Comparison of ENCODE assay signal across 14 cellular contexts in the genomic region with DNA sequence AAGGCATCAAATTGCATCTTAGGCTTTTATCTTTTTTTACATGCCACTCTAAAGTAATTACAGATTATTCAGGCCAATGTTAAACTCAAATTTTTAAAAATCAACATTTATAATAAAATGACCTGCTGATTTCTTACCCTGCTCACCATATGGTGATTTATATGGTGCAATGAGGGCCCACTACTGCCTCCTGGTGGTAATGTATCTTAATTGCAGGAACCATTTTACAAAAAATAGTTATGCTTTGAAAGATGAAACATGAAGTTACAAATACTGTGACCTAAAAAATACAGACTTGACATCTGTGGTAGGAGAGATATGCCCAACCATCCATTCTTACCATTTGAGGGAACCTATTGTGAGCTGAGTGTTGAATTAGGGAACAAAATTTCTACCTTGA.
A peak's percentile ranks its signal among the peaks of the same experiment; 100 is the strongest.
DNase-seq lines count a peak whose midpoint lies in the region; ATAC-seq and TF ChIP-seq lines count a peak whose summit lies in the region.
"Had no signal": no experiment of that assay in that cellular context is flagged by ENCODE, and none has a peak within 500 bp of the region (broad histone marks: within the 10 kb centered on the region; RNA-seq: fewer than 3 reads in every experiment).

No MANE protein-coding gene starts in this region.

- TF ChIP-seq CTCF in cardiac muscle cell (IDR thresholded peaks at IDR 0.05; ENCODE audit: low read depth, low read length) (peak; percentile 38), OCI-LY1 (IDR thresholded peaks at IDR 0.05; ENCODE audit: low read length) (peak; percentile 48), type B pancreatic cell (conservative IDR thresholded peaks at IDR 0.05) (peak; percentile 69)

- no peaks in the 10 kb centered on the region for H3K27me3 Mint-ChIP-seq in type B pancreatic cell
- no peaks in the 10 kb centered on the region for H3K27me3 Mint-ChIP-seq in activated naive CD4-positive, alpha-beta T cell treated with anti-CD3 and anti-CD28 coated beads, Interleukin-2, amount 10 ng/mL, durations not matched to agents 7 days and 5 days
- H3K27me3 Mint-ChIP-seq: activated T-cell treated with anti-CD3 and anti-CD28 coated beads, Interleukin-2, amount 50 U/mL, for 24 hours; T-cell had no signal

- no peaks in the 10 kb centered on the region for H3F3A ChIP-seq in OCI-LY1 (ENCODE audit: insufficient read depth, low read length)

- no peak overlapping the region for H3K4me2 ChIP-seq in OCI-LY1 (ENCODE audit: low read length)

- CTCF ChIA-PET in activated naive CD4-positive, alpha-beta T cell treated with anti-CD3 and anti-CD28 coated beads, Interleukin-2, amount 10 ng/mL, durations not matched to agents 7 days and 5 days (lab: Charles Lee), result no interaction called here

- intact Hi-C loops in left ventricle myocardium superior (cut with micrococcal nuclease), result no loop called here

- ATAC-seq in left ventricle myocardium superior, result no peak
- ATAC-seq: T-cell had no signal

- H3K4me1 Mint-ChIP-seq in type B pancreatic cell (ENCODE audit: unreplicated experiment), result peaks cover 21% of the 10 kb centered on the region
- no peaks in the 10 kb centered on the region for H3K4me1 Mint-ChIP-seq in activated naive CD4-positive, alpha-beta T cell treated with anti-CD3 and anti-CD28 coated beads, Interleukin-2, amount 10 ng/mL, durations not matched to agents 7 days and 5 days
- H3K4me1 Mint-ChIP-seq: T-cell had no signal

- H3K27ac ChIP-seq in cardiac muscle cell, result no peak overlapping the region
- no peak overlapping the region for H3K27ac ChIP-seq in OCI-LY1 (ENCODE audit: low read depth, low read length, poor library complexity, severe bottlenecking)
- H3K27ac ChIP-seq: adrenal gland, upper lobe of left lung had no signal

- H3K27me3 ChIP-seq in cardiac muscle cell, result no peaks in the 10 kb centered on the region
- no peaks in the 10 kb centered on the region for H3K27me3 ChIP-seq in OCI-LY1 (ENCODE audit: insufficient read depth, low read length)
- H3K27me3 ChIP-seq: adrenal gland, upper lobe of left lung had no signal

- H3K27ac Mint-ChIP-seq in type B pancreatic cell, result no peak overlapping the region
- H3K27ac Mint-ChIP-seq in activated naive CD4-positive, alpha-beta T cell treated with anti-CD3 and anti-CD28 coated beads, Interleukin-2, amount 10 ng/mL, durations not matched to agents 7 days and 5 days, result no peak overlapping the region
- H3K27ac Mint-ChIP-seq: activated T-cell treated with anti-CD3 and anti-CD28 coated beads, Interleukin-2, amount 50 U/mL, for 24 hours; T-cell had no signal

- peaks cover 20% of the 10 kb centered on the region for H3K9me3 Mint-ChIP-seq in type B pancreatic cell
- peaks cover 19% of the 10 kb centered on the region for H3K9me3 Mint-ChIP-seq in activated naive CD4-positive, alpha-beta T cell treated with anti-CD3 and anti-CD28 coated beads, Interleukin-2, amount 10 ng/mL, durations not matched to agents 7 days and 5 days

- H3K9me3 ChIP-seq in cardiac muscle cell (ENCODE audit: low read depth) (no peaks in the 10 kb centered on the region), OCI-LY1 (ENCODE audit: low read length) (peaks cover 6% of the 10 kb centered on the region; the same call in 1 of the 2 replicates)
- H3K9me3 ChIP-seq: adrenal gland had no signal

- TF ChIP-seq POLR2A in erythroblast (IDR thresholded peaks at IDR 0.05; ENCODE audit: low read length), result no peak

- H3K36me3 ChIP-seq in cardiac muscle cell, result no peaks in the 10 kb centered on the region
- no peaks in the 10 kb centered on the region for H3K36me3 ChIP-seq in OCI-LY1 (ENCODE audit: insufficient read depth, low read length)
- H3K36me3 ChIP-seq: adrenal gland, upper lobe of left lung had no signal

- H3K4me1 ChIP-seq in cardiac muscle cell (ENCODE audit: low read depth), result no peaks in the 10 kb centered on the region
- H3K4me1 ChIP-seq in OCI-LY1 (ENCODE audit: insufficient read depth, low read length, severe bottlenecking), result no peaks in the 10 kb centered on the region
- H3K4me1 ChIP-seq: adrenal gland, upper lobe of left lung had no signal

- H4K20me1 ChIP-seq in OCI-LY1 (ENCODE audit: insufficient read depth, low read length), result no peaks in the 10 kb centered on the region

- H3K36me3 Mint-ChIP-seq in type B pancreatic cell, result peaks cover 3% of the 10 kb centered on the region
- no peaks in the 10 kb centered on the region for H3K36me3 Mint-ChIP-seq in activated naive CD4-positive, alpha-beta T cell treated with anti-CD3 and anti-CD28 coated beads, Interleukin-2, amount 10 ng/mL, durations not matched to agents 7 days and 5 days
- H3K36me3 Mint-ChIP-seq: T-cell had no signal

- H3K9me2 ChIP-seq in OCI-LY1 (ENCODE audit: low read depth, low read length), result no peaks in the 10 kb centered on the region

- H3K79me2 ChIP-seq in OCI-LY1 (ENCODE audit: insufficient read depth, low read length), result no peaks in the 10 kb centered on the region

- DNase-seq in cardiac muscle cell (ENCODE audit: low read depth in 1 of 2, low spot score in 1 of 2), result no peak
- DNase-seq in left ventricle myocardium superior, result no peak
- DNase-seq in erythroblast (lab: John Stamatoyannopoulos, UW), result peak; percentile 15 to 48
- no peak for DNase-seq in type B pancreatic cell (ENCODE audit: extremely low spot score, unreplicated experiment)
- no peak for DNase-seq in AG08396 (ENCODE audit: low spot score)
- no peak for DNase-seq in activated naive CD4-positive, alpha-beta T cell treated with anti-CD3 and anti-CD28 coated beads, Interleukin-2, amount 10 ng/mL, durations not matched to agents 7 days and 5 days
- no peak for DNase-seq in activated CD4-positive, CD25-positive, alpha-beta regulatory T cell (lab: John Stamatoyannopoulos, UW)
- DNase-seq: activated T-cell treated with anti-CD3 and anti-CD28 coated beads, Interleukin-2, amount 50 U/mL, for 24 hours; adrenal gland; HCEC 1CT; stimulated activated CD4-positive, alpha-beta T cell treated with anti-CD3 and anti-CD28 coated beads, Interleukin-2, amount 100 ng/mL, for 24 hours; T-cell; upper lobe of left lung had no signal

- H3K4me3 Mint-ChIP-seq in type B pancreatic cell, result no peak overlapping the region
- no peak overlapping the region for H3K4me3 Mint-ChIP-seq in activated naive CD4-positive, alpha-beta T cell treated with anti-CD3 and anti-CD28 coated beads, Interleukin-2, amount 10 ng/mL, durations not matched to agents 7 days and 5 days
- H3K4me3 Mint-ChIP-seq: activated T-cell treated with anti-CD3 and anti-CD28 coated beads, Interleukin-2, amount 50 U/mL, for 24 hours; T-cell had no signal

- no peak overlapping the region for H2AFZ ChIP-seq in OCI-LY1 (ENCODE audit: low read length)

- H3K4me3 ChIP-seq in cardiac muscle cell (no peak overlapping the region), OCI-LY1 (ENCODE audit: low read depth, low read length, poor library complexity, severe bottlenecking) (no peak overlapping the region)
- H3K4me3 ChIP-seq: adrenal gland, upper lobe of left lung had no signal

- no peak overlapping the region for H3K9ac ChIP-seq in OCI-LY1 (ENCODE audit: low read length)

Comparison
In these comparisons a context has a peak if more than half of its experiments do, and no peak if none do; other contexts are left out.
1. DNase-seq: peak in erythroblast (2 of 2); none in cardiac muscle cell (0 of 2), left ventricle myocardium superior (single experiment), type B pancreatic cell (single experiment), AG08396 (single experiment), activated naive CD4-positive, alpha-beta T cell treated with anti-CD3 and anti-CD28 coated beads, Interleukin-2, amount 10 ng/mL, durations not matched to agents 7 days and 5 days (single experiment) and activated CD4-positive, CD25-positive, alpha-beta regulatory T cell (0 of 4).
2. Peak in every context shown above with its lines, with median percentiles within 50 percentile points of each other: CTCF ChIP-seq.